12 cellular contexts compared by ENCODE assay signal in the genomic region with DNA sequence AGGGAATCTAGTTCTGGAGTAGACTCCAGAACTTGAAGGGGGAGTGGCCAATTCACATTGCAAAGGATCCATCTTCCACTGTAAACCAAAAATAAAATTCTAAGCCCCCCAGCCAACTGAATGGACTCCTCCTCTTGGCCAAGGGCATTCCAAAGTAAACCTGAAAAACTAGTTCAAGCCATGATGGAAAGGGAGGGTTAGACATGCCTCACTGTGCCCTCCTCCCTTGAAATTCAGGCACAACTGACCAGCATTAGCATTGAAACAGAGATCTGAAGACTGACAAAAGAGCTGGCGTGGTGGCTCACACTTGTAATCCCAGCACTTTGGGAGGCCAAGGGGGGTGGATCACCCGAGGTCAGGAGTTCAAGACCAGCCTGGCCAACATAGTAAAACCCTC. TPM values are rescaled to one million over a fixed set of nuclear protein-coding genes. Genes with fewer than 3 reads are reported as not detected.
"Had no signal": no experiment of that assay in that cellular context is flagged by ENCODE, and none has a peak within 500 bp of the region (broad histone marks: within the 10 kb centered on the region; RNA-seq: fewer than 3 reads in every experiment).

No MANE protein-coding gene starts in this region.

RNA-seq across cellular contexts. Expression of a gene that starts 19.5 kb away (rescaled TPM):
- total RNA-seq: activated naive CD4-positive, alpha-beta T cell treated with anti-CD3 and anti-CD28 coated beads for 36 hours; activated naive CD8-positive, alpha-beta T cell treated with anti-CD3 and anti-CD28 coated beads for 36 hours; activated naive CD8-positive, alpha-beta T cell treated with anti-CD3 and anti-CD28 coated beads, Interleukin-2, amount 10 ng/mL, durations not matched to agents 7 days and 5 days; activated T-cell treated with anti-CD3 and anti-CD28 coated beads, Interleukin-2, amount 50 U/mL, for 4 hours; activated T-helper 1 cell treated with anti-CD3 and anti-CD28 coated beads, Interleukin-12 subunit alpha, Interleukin-12 subunit beta, Interleukin-2, Interleukin-4 antibody, amounts not matched to agents 30 ng/mL and 10 ng/mL and 1 ng/mL, durations not matched to agents 14 hours and 24 hours and 36 hours had no signal
- polyA plus RNA-seq: aorta, cardiac muscle cell had no signal

RNA-seq across cellular contexts. Expression of a gene that starts 35.6 kb away (rescaled TPM):
- total RNA-seq: activated naive CD4-positive, alpha-beta T cell treated with anti-CD3 and anti-CD28 coated beads for 36 hours; activated naive CD4-positive, alpha-beta T cell treated with anti-CD3 and anti-CD28 coated beads, Interleukin-2, amount 50 U/mL, for 72 hours; activated naive CD8-positive, alpha-beta T cell treated with anti-CD3 and anti-CD28 coated beads, Interleukin-2, amount 10 ng/mL, durations not matched to agents 7 days and 5 days; activated T-cell treated with anti-CD3 and anti-CD28 coated beads, Interleukin-2, amount 50 U/mL, for 4 hours; activated T-helper 1 cell treated with anti-CD3 and anti-CD28 coated beads, Interleukin-12 subunit alpha, Interleukin-12 subunit beta, Interleukin-2, Interleukin-4 antibody, amounts not matched to agents 30 ng/mL and 10 ng/mL and 1 ng/mL, durations not matched to agents 14 hours and 24 hours and 36 hours; activated T-helper 17 cell treated with anti-CD3 and anti-CD28 coated beads, Interleukin-2, amount 50 U/mL, for 72 hours; activated T-helper 2 cell treated with anti-CD3 and anti-CD28 coated beads, Interferon-gamma antibody, Interleukin-2, Interleukin-4, amounts not matched to agents 10 μg/mL and 5 μg/mL and 100 μg/mL, durations not matched to agents 14 hours and 24 hours and 36 hours; ascending aorta; body of pancreas had no signal
